ENCODE assay signal across 18 cellular contexts in the genomic region with DNA sequence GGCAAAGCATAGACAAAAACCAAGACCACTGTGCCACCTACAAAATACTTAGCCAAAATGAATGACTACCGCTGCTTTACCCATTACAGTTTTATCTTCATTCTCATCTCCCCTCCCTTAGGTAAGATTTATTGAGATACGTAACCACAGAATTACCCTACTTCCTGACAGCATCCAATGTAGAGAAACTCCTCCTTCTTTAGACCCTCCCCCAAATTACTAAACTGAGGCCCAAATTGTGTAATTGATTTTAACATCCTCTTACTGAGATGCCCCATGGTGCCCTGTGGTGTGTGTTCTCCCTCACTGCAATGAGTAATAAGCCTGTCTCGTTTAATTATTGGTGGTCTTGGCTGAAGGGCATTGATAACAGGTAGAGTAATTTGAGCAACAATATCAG. TPM values are rescaled to one million over a fixed set of nuclear protein-coding genes. Genes with fewer than 3 reads are reported as not detected.
A peak's percentile ranks its signal among the peaks of the same experiment; 100 is the strongest.
DNase-seq lines count a peak whose midpoint lies in the region; ATAC-seq and TF ChIP-seq lines count a peak whose summit lies in the region.
"Had no signal": no experiment of that assay in that cellular context is flagged by ENCODE, and none has a peak within 500 bp of the region (broad histone marks: within the 10 kb centered on the region; RNA-seq: fewer than 3 reads in every experiment).

No MANE protein-coding gene starts in this region.

- H3K4me1 Mint-ChIP-seq in MCF 10A (ENCODE audit: insufficient read depth, unreplicated experiment) = peaks cover 32% of the 10 kb centered on the region

- no peaks in the 10 kb centered on the region for H4K20me1 ChIP-seq in mammary epithelial cell (ENCODE audit: insufficient read depth, low read length)
- H4K20me1 ChIP-seq in Karpas-422 (ENCODE audit: insufficient read depth, low read depth, low read length) = no peaks in the 10 kb centered on the region

- H3K27me3 ChIP-seq in mammary epithelial cell (ENCODE audit: insufficient read depth, low read length) (no peaks in the 10 kb centered on the region), Karpas-422 (ENCODE audit: low read length) (no peaks in the 10 kb centered on the region)

- H3K9me3 ChIP-seq in mammary epithelial cell (replicated peaks; ENCODE audit: insufficient read depth, low read length) = no peaks in the 10 kb centered on the region
- H3K9me3 ChIP-seq in Karpas-422 (ENCODE audit: low read length) = no peaks in the 10 kb centered on the region
- H3K9me3 ChIP-seq: Caco-2 had no signal

- dilution Hi-C loops in mammary epithelial cell (cut with HindIII; ENCODE audit: low sequenced_read_pairs) = no loop called here

- WGBS in mammary epithelial cell (ENCODE audit: low coverage, missing lambda C conversion rate) = 86% methylated on average over 3 of the region's 3 CpGs

- intact Hi-C loops in MCF 10A (cut with micrococcal nuclease) = no loop called here
- intact Hi-C loops in mammary epithelial cell (cut with micrococcal nuclease) = no loop called here
- intact Hi-C loops in left colon (cut with DNase I, micrococcal nuclease) = no loop called here

- in situ Hi-C loops in mammary epithelial cell (cut with MboI; ENCODE audit: low sequenced_read_pairs in 2 of 2) = no loop called here

- no peak overlapping the region for H2AFZ ChIP-seq in mammary epithelial cell (ENCODE audit: low read depth, low read length)
- H2AFZ ChIP-seq in Karpas-422 (ENCODE audit: low read length) = no peak overlapping the region

- H3K9me3 Mint-ChIP-seq in MCF 10A (ENCODE audit: unreplicated experiment) = no peaks in the 10 kb centered on the region

- no peaks in the 10 kb centered on the region for H3K9me2 ChIP-seq in Karpas-422 (replicated peaks; ENCODE audit: insufficient read depth, low read length)

- ATAC-seq in left colon (no peak), GM18868 (IDR thresholded peaks at IDR 0.05; ENCODE audit: unreplicated experiment) (no peak)
- ATAC-seq: HepG2 had no signal

- BruUV-seq in MCF 10A (replicated peaks; lab: Mats Ljungman, UMichigan) (no TSS peak), mammary epithelial cell (replicated peaks; lab: Mats Ljungman, UMichigan) (no TSS peak)

- H3K27me3 Mint-ChIP-seq in MCF 10A (ENCODE audit: insufficient read depth, unreplicated experiment) = no peaks in the 10 kb centered on the region

- H3K4me3 Mint-ChIP-seq in MCF 10A (ENCODE audit: unreplicated experiment) = no peak overlapping the region

- no peak overlapping the region for H3K4me2 ChIP-seq in mammary epithelial cell (ENCODE audit: insufficient read depth, low read depth, low read length)
- H3K4me2 ChIP-seq in Karpas-422 (ENCODE audit: low read depth, low read length, poor library complexity, severe bottlenecking) = no peak overlapping the region

- no peak overlapping the region for H3K4me3 ChIP-seq in mammary epithelial cell (replicated peaks in 1 of 3; ENCODE audit: insufficient read depth in 1 of 3, low read depth in 2 of 3, low read length in 3 of 3)
- H3K4me3 ChIP-seq in Karpas-422 (ENCODE audit: low read length) = no peak overlapping the region

- peaks cover 99% of the 10 kb centered on the region for H3K79me2 ChIP-seq in mammary epithelial cell (ENCODE audit: insufficient read depth, low read length)
- H3K79me2 ChIP-seq in Karpas-422 (ENCODE audit: low read length) = peaks cover 100% of the 10 kb centered on the region

- CTCF ChIA-PET in MCF 10A (lab: Yijun Ruan, JAX) (no interaction called here), mammary epithelial cell (lab: Charles Lee; ENCODE audit: low non-redundant PET) (no interaction called here)

- H3K36me3 Mint-ChIP-seq in MCF 10A (ENCODE audit: insufficient read depth, unreplicated experiment) = no peaks in the 10 kb centered on the region

- H3K27ac ChIP-seq in mammary epithelial cell (ENCODE audit: insufficient read depth, low read depth, low read length) (no peak overlapping the region), Karpas-422 (ENCODE audit: low read length) (no peak overlapping the region)

- no peak for TF ChIP-seq CTCF in MCF 10A (IDR thresholded peaks at IDR 0.05; ENCODE audit: unreplicated experiment)
- no peak for TF ChIP-seq CTCF in mammary epithelial cell (conservative IDR thresholded peaks at IDR 0.05 in 1 of 2, IDR thresholded peaks at IDR 0.05 in 1 of 2; ENCODE audit: extremely low read depth in 1 of 2, insufficient read depth in 1 of 2, low read depth in 1 of 2, low read length in 2 of 2)

- H3K9ac ChIP-seq in mammary epithelial cell (ENCODE audit: insufficient read depth, low read length) = no peak overlapping the region
- H3K9ac ChIP-seq in Karpas-422 (ENCODE audit: low read length) = no peak overlapping the region

- H3K4me1 ChIP-seq in mammary epithelial cell (ENCODE audit: insufficient read depth, low read length) (peaks cover 7% of the 10 kb centered on the region), Karpas-422 (ENCODE audit: low read length) (peaks cover 15% of the 10 kb centered on the region)
- H3K4me1 ChIP-seq: Caco-2 had no signal

- DNase-seq in MCF 10A (ENCODE audit: unreplicated experiment) (no peak), mammary epithelial cell (no peak), MV-4-11 (lab: John Stamatoyannopoulos, UW) (peak; percentile 78), SKM-1 (lab: John Stamatoyannopoulos, UW; ENCODE audit: unreplicated experiment) (peak; percentile 7), left colon (no peak), GM19238 (ENCODE audit: insufficient read length, low spot score) (no peak), Karpas-422 (no peak)
- DNase-seq: 8988T, C1 segment of cervical spinal cord, Caco-2, DMS53, NCI-H1105, NCI-H187, NCI-H748 treated with DMSO at 0.1 percent for 48 hours, SHP77, SW 1271 had no signal

- H3K36me3 ChIP-seq in mammary epithelial cell (ENCODE audit: insufficient read depth, low read length) (no peaks in the 10 kb centered on the region), Karpas-422 (ENCODE audit: insufficient read depth, low read length) (peaks cover 26% of the 10 kb centered on the region; the same call in 1 of the 2 replicates)

- POLR2A ChIA-PET in MCF 10A (lab: Yijun Ruan, JAX) = no interaction called here

- H3K27ac Mint-ChIP-seq in MCF 10A (ENCODE audit: low read depth, unreplicated experiment) = peak overlapping the region; percentile 25

RNA-seq across cellular contexts. Expression of gene VRK1, which starts 19.1 kb away (rescaled TPM):
- total RNA-seq in MCF 10A (2022) (14.7 and 17.7 TPM in 2 replicates), mammary epithelial cell (10 to 100 TPM; 15.5 to 27.9 TPM), left colon (10 to 100 TPM; 11.3 to 14.6 TPM)
- polyA plus RNA-seq in mammary epithelial cell = 25.2 TPM
- 34.7 TPM for polyA minus RNA-seq in mammary epithelial cell
- 110 and 166 TPM in 2 replicates for total RNA-seq in Karpas-422 (2014; rRNA removed; shearing (Covaris generic); ENCODE audit: low replicate concordance)

Comparison
In these comparisons a context has a peak if more than half of its experiments do, and no peak if none do; other contexts are left out.
1. DNase-seq: peak in MV-4-11 (single experiment) and SKM-1 (single experiment); none in MCF 10A (single experiment), mammary epithelial cell (single experiment), left colon (0 of 2), GM19238 (single experiment) and Karpas-422 (single experiment).